ENCODE assay signal across 8 cellular contexts in genomic region chr2:134120160-134120717, GRCh38.
DNase-seq lines count a peak whose midpoint lies in the region; ATAC-seq and TF ChIP-seq lines count a peak whose summit lies in the region.

No MANE protein-coding gene starts in this region.

- H3K4me3 Mint-ChIP-seq in effector memory CD8-positive, alpha-beta T cell = peak overlapping the region; percentile 85 to 95
- peak overlapping the region; percentile 48 to 95 (median 77) for H3K4me3 Mint-ChIP-seq in naive thymus-derived CD4-positive, alpha-beta T cell

- peaks cover 13% of the 10 kb centered on the region for H3K36me3 Mint-ChIP-seq in effector memory CD8-positive, alpha-beta T cell (ENCODE audit: insufficient read depth)
- H3K36me3 Mint-ChIP-seq in naive thymus-derived CD4-positive, alpha-beta T cell = peaks cover 0 to 4% (median 0%) of the 10 kb centered on the region in 5 donors

- H2AFZ ChIP-seq in SU-DHL-6 (ENCODE audit: low read depth, low read length, severe bottlenecking) = peak overlapping the region; percentile 71

- ATAC-seq in HG02763 (IDR thresholded peaks at IDR 0.05; ENCODE audit: unreplicated experiment) (peak; percentile 7), GM18520 (IDR thresholded peaks at IDR 0.05; ENCODE audit: unreplicated experiment) (no peak)
- peak; percentile 23 for ATAC-seq in effector memory CD8-positive, alpha-beta T cell (replicated peaks)
- ATAC-seq in naive thymus-derived CD4-positive, alpha-beta T cell = peak; percentile 10

- peak overlapping the region; percentile 67 for H3K27ac ChIP-seq in SU-DHL-6 (ENCODE audit: low read depth, low read length)
- H3K27ac ChIP-seq in naive thymus-derived CD4-positive, alpha-beta T cell (ENCODE audit: low read depth, low read length) = peak overlapping the region; percentile 80

- DNase-seq in GM12865 (ENCODE audit: low read depth) = peak; percentile 15
- DNase-seq in effector memory CD8-positive, alpha-beta T cell = no peak
- DNase-seq in naive thymus-derived CD4-positive, alpha-beta T cell = peak in 1 of 9 donors; percentile 10
- no peak for DNase-seq in 8988T
- DNase-seq in stimulated activated CD4-positive, alpha-beta T cell treated with anti-CD3 and anti-CD28 coated beads, Interleukin-4, amount 100 ng/mL, for 24 hours = no peak

- no peaks in the 10 kb centered on the region for H3K36me3 ChIP-seq in SU-DHL-6 (ENCODE audit: low read length)
- peaks cover 0 to 11% (median 0%) of the 10 kb centered on the region in 3 experiments for H3K36me3 ChIP-seq in naive thymus-derived CD4-positive, alpha-beta T cell (ENCODE audit: control insufficient read depth in 2 of 3, insufficient read depth in 3 of 3, low read length in 3 of 3)

- no peak for TF ChIP-seq CTCF in GM12865 (IDR thresholded peaks at IDR 0.05; ENCODE audit: insufficient read depth, low read depth, low read length, missing control alignments)
- no peak for TF ChIP-seq CTCF in SU-DHL-6 (IDR thresholded peaks at IDR 0.05; ENCODE audit: insufficient read depth, low read length, poor library complexity, severe bottlenecking)

- intact Hi-C loops in naive thymus-derived CD4-positive, alpha-beta T cell (cut with micrococcal nuclease) = loop anchor here (2.0 to 10.0 kb wide), 6 partner anchors 17 to 1755 kb away; partner anchors contain the start of genes MCM6 (in 1 of the 2), R3HDM1 (in 1 of the 2), RAB3GAP1 (in 1 of the 2) and ZRANB3 (in 1 of the 2)

- H3K27ac Mint-ChIP-seq in effector memory CD8-positive, alpha-beta T cell = peak overlapping the region; percentile 93 to 95
- H3K27ac Mint-ChIP-seq in naive thymus-derived CD4-positive, alpha-beta T cell = peak overlapping the region in 3 of 9 donors; percentile 82 to 86 (median 84)

- peaks cover 6% of the 10 kb centered on the region; the same call in 1 of the 2 replicates for H3F3A ChIP-seq in SU-DHL-6 (ENCODE audit: insufficient read depth)

- peak overlapping the region; percentile 84 for H3K9ac ChIP-seq in SU-DHL-6 (ENCODE audit: low read length)

- H3K9me2 ChIP-seq in SU-DHL-6 (replicated peaks; ENCODE audit: insufficient read depth, low read length) = no peaks in the 10 kb centered on the region

- CTCF ChIA-PET in naive thymus-derived CD4-positive, alpha-beta T cell (lab: Charles Lee) = interaction anchor here (0.8 to 6.4 kb wide), 10 partner anchors 8 to 778 kb away, joined by 3 to 102 read pairs (median 4); no protein-coding TSS in a partner anchor

- H3K4me1 ChIP-seq in naive thymus-derived CD4-positive, alpha-beta T cell (ENCODE audit: control insufficient read depth in 2 of 2, insufficient read depth in 2 of 2, low read length in 2 of 2) = peaks cover 15 to 42% of the 10 kb centered on the region in 2 donors

- H3K9me3 Mint-ChIP-seq in effector memory CD8-positive, alpha-beta T cell = no peaks in the 10 kb centered on the region
- no peaks in the 10 kb centered on the region for H3K9me3 Mint-ChIP-seq in naive thymus-derived CD4-positive, alpha-beta T cell

- H4K20me1 ChIP-seq in SU-DHL-6 (ENCODE audit: low read depth, low read length) = peaks cover 9% of the 10 kb centered on the region; the same call in 1 of the 2 replicates

- peak overlapping the region; percentile 91 for H3K4me3 ChIP-seq in GM12865 (ENCODE audit: low read depth, low read length)
- peak overlapping the region; percentile 65 for H3K4me3 ChIP-seq in SU-DHL-6 (ENCODE audit: insufficient read depth, low read length, poor library complexity, severe bottlenecking)
- peak overlapping the region; percentile 93 for H3K4me3 ChIP-seq in naive thymus-derived CD4-positive, alpha-beta T cell (ENCODE audit: low read length)

- peaks cover 37% of the 10 kb centered on the region for H3K79me2 ChIP-seq in SU-DHL-6 (ENCODE audit: insufficient read depth, low read length)

- H3K27me3 Mint-ChIP-seq in effector memory CD8-positive, alpha-beta T cell = peaks cover 0 to 5% of the 10 kb centered on the region in 2 donors
- H3K27me3 Mint-ChIP-seq in naive thymus-derived CD4-positive, alpha-beta T cell = peaks cover 0 to 8% (median 0%) of the 10 kb centered on the region in 5 donors

- H3K4me2 ChIP-seq in SU-DHL-6 (ENCODE audit: low read depth, low read length, poor library complexity, severe bottlenecking) = peak overlapping the region; percentile 76

- H3K27me3 ChIP-seq in SU-DHL-6 (ENCODE audit: low read length) = no peaks in the 10 kb centered on the region
- H3K27me3 ChIP-seq in naive thymus-derived CD4-positive, alpha-beta T cell (ENCODE audit: control insufficient read depth in 2 of 2, insufficient read depth in 2 of 2, low read length in 2 of 2) = no peaks in the 10 kb centered on the region

- POLR2A ChIA-PET in naive thymus-derived CD4-positive, alpha-beta T cell (lab: Charles Lee) = interaction anchor here (0.6 to 4.2 kb wide), 11 partner anchors 14 to 799 kb away, joined by 3 to 35 read pairs (median 3); partner anchors contain the start of gene CCNT2

- no peaks in the 10 kb centered on the region for H3K9me3 ChIP-seq in SU-DHL-6 (ENCODE audit: insufficient read depth, low read length)
- H3K9me3 ChIP-seq in naive thymus-derived CD4-positive, alpha-beta T cell (ENCODE audit: control insufficient read depth in 2 of 3, low read length in 3 of 3) = no peaks in the 10 kb centered on the region

- peaks cover 42 to 48% of the 10 kb centered on the region in 2 donors for H3K4me1 Mint-ChIP-seq in effector memory CD8-positive, alpha-beta T cell (ENCODE audit: low read depth in 2 of 2)
- H3K4me1 Mint-ChIP-seq in naive thymus-derived CD4-positive, alpha-beta T cell = peaks cover 41 to 57% (median 53%) of the 10 kb centered on the region in 7 donors
